Comparison of ENCODE assay signal across 1 cellular context in genomic region chr15:77025471-77025901, GRCh38.
TF ChIP-seq lines count a peak whose summit lies in the region.

No MANE protein-coding gene starts in this region.

TF ChIP-seq in GM23338, 12 proteins besides CTCF, POLR2A, EP300 and RAD21:
- TF ChIP-seq, protein P1, sequence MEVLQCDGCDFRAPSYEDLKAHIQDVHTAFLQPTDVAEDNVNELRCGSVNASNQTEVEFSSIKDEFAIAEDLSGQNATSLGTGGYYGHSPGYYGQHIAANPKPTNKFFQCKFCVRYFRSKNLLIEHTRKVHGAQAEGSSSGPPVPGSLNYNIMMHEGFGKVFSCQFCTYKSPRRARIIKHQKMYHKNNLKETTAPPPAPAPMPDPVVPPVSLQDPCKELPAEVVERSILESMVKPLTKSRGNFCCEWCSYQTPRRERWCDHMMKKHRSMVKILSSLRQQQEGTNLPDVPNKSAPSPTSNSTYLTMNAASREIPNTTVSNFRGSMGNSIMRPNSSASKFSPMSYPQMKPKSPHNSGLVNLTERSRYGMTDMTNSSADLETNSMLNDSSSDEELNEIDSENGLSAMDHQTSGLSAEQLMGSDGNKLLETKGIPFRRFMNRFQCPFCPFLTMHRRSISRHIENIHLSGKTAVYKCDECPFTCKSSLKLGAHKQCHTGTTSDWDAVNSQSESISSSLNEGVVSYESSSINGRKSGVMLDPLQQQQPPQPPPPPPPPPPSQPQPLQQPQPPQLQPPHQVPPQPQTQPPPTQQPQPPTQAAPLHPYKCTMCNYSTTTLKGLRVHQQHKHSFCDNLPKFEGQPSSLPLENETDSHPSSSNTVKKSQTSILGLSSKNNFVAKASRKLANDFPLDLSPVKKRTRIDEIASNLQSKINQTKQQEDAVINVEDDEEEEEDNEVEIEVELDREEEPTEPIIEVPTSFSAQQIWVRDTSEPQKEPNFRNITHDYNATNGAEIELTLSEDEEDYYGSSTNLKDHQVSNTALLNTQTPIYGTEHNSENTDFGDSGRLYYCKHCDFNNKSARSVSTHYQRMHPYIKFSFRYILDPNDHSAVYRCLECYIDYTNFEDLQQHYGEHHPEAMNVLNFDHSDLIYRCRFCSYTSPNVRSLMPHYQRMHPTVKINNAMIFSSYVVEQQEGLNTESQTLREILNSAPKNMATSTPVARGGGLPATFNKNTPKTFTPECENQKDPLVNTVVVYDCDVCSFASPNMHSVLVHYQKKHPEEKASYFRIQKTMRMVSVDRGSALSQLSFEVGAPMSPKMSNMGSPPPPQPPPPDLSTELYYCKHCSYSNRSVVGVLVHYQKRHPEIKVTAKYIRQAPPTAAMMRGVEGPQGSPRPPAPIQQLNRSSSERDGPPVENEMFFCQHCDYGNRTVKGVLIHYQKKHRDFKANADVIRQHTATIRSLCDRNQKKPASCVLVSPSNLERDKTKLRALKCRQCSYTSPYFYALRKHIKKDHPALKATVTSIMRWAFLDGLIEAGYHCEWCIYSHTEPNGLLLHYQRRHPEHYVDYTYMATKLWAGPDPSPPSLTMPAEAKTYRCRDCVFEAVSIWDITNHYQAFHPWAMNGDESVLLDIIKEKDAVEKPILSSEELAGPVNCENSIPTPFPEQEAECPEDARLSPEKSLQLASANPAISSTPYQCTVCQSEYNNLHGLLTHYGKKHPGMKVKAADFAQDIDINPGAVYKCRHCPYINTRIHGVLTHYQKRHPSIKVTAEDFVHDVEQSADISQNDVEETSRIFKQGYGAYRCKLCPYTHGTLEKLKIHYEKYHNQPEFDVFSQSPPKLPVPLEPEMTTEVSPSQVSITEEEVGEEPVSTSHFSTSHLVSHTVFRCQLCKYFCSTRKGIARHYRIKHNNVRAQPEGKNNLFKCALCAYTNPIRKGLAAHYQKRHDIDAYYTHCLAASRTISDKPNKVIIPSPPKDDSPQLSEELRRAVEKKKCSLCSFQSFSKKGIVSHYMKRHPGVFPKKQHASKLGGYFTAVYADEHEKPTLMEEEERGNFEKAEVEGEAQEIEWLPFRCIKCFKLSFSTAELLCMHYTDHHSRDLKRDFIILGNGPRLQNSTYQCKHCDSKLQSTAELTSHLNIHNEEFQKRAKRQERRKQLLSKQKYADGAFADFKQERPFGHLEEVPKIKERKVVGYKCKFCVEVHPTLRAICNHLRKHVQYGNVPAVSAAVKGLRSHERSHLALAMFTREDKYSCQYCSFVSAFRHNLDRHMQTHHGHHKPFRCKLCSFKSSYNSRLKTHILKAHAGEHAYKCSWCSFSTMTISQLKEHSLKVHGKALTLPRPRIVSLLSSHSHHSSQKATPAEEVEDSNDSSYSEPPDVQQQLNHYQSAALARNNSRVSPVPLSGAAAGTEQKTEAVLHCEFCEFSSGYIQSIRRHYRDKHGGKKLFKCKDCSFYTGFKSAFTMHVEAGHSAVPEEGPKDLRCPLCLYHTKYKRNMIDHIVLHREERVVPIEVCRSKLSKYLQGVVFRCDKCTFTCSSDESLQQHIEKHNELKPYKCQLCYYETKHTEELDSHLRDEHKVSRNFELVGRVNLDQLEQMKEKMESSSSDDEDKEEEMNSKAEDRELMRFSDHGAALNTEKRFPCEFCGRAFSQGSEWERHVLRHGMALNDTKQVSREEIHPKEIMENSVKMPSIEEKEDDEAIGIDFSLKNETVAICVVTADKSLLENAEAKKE (CRISPR knock-in tag; IDR thresholded peaks at IDR 0.05), result no peak
- TF ChIP-seq POLR2AphosphoS5 (IDR thresholded peaks at IDR 0.05; ENCODE audit: low read depth) (no peak), EZH2 (IDR thresholded peaks at IDR 0.05; ENCODE audit: low read depth, unreplicated experiment) (no peak), EZH2phosphoT487 (IDR thresholded peaks at IDR 0.05; ENCODE audit: unreplicated experiment) (no peak), ZNF331 (CRISPR knock-in tag; IDR thresholded peaks at IDR 0.05; ENCODE audit: low read depth) (no peak), CREB1 (CRISPR knock-in tag; IDR thresholded peaks at IDR 0.05; ENCODE audit: low read depth) (no peak), ZNF114 (CRISPR knock-in tag; IDR thresholded peaks at IDR 0.05) (no peak), JUNB (IDR thresholded peaks at IDR 0.05; ENCODE audit: unreplicated experiment) (no peak), NANOG (IDR thresholded peaks at IDR 0.05; ENCODE audit: borderline replicate concordance) (no peak), STAT1 (IDR thresholded peaks at IDR 0.05; ENCODE audit: unreplicated experiment) (no peak), ETS1 (IDR thresholded peaks at IDR 0.05) (no peak)
- TF ChIP-seq, protein P2, sequence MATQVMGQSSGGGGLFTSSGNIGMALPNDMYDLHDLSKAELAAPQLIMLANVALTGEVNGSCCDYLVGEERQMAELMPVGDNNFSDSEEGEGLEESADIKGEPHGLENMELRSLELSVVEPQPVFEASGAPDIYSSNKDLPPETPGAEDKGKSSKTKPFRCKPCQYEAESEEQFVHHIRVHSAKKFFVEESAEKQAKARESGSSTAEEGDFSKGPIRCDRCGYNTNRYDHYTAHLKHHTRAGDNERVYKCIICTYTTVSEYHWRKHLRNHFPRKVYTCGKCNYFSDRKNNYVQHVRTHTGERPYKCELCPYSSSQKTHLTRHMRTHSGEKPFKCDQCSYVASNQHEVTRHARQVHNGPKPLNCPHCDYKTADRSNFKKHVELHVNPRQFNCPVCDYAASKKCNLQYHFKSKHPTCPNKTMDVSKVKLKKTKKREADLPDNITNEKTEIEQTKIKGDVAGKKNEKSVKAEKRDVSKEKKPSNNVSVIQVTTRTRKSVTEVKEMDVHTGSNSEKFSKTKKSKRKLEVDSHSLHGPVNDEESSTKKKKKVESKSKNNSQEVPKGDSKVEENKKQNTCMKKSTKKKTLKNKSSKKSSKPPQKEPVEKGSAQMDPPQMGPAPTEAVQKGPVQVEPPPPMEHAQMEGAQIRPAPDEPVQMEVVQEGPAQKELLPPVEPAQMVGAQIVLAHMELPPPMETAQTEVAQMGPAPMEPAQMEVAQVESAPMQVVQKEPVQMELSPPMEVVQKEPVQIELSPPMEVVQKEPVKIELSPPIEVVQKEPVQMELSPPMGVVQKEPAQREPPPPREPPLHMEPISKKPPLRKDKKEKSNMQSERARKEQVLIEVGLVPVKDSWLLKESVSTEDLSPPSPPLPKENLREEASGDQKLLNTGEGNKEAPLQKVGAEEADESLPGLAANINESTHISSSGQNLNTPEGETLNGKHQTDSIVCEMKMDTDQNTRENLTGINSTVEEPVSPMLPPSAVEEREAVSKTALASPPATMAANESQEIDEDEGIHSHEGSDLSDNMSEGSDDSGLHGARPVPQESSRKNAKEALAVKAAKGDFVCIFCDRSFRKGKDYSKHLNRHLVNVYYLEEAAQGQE (IDR thresholded peaks at IDR 0.05; ENCODE audit: unreplicated experiment), result no peak
